ENCODE assay signal across 8 cellular contexts in the genomic region with DNA sequence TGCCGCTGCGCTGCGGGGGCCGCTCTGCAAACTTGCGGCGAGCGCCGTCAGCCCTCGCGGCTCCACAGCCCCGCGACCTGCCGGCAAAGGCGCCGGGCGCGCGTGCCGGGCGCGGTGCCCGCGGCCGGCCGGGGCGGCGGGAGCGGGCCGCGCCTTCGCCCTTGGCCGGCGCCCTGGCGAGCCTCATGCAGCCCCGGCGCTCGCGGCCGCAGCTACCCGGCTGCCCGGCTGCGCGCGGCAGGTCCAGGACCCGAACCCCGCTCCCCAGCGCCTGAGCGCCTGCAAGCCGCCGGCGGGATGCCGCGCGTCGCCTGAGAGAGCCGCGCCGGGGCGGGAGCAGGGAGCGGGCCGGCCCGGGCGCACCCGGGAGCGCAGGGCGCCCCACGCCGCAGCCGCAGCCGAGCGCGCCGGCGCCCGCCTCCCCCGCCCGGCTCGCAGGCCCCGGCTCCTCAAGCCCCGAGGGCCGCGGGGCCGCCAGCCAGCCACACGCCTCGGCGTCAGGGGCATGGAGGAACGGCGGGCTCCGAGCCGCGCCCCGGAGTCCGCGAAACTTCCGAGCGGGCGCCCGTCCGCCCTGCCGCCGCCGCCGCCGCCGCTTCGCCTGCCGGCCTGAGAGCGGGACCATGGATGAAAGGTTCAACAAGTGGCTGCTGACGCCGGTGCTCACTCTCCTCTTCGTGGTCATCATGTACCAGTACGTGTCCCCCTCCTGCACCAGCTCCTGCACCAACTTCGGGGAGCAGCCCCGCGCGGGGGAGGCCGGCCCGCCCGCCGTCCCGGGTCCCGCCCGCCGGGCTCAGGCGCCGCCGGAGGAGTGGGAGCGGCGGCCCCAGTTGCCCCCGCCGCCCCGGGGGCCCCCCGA. TPM values are rescaled to one million over a fixed set of nuclear protein-coding genes. Genes with fewer than 3 reads are reported as not detected.
DNase-seq lines count a peak whose midpoint lies in the region; ATAC-seq and TF ChIP-seq lines count a peak whose summit lies in the region.

No MANE protein-coding gene starts in this region.

- H2AFZ ChIP-seq in neural cell (ENCODE audit: low read depth, low read length) = no peak overlapping the region

- TF ChIP-seq CTCF in epithelial cell of proximal tubule (conservative IDR thresholded peaks at IDR 0.05; ENCODE audit: low read depth, low read length) (no peak), neural cell (IDR thresholded peaks at IDR 0.05; ENCODE audit: poor library complexity, severe bottlenecking) (no peak)

- no peak for TF ChIP-seq EP300 in neural cell (conservative IDR thresholded peaks at IDR 0.05; ENCODE audit: poor library complexity, severe bottlenecking)

- no peaks in the 10 kb centered on the region for H3F3A ChIP-seq in neural cell (ENCODE audit: insufficient read depth, low read length, poor library complexity, severe bottlenecking)

- ATAC-seq in GM21381 (IDR thresholded peaks at IDR 0.05; ENCODE audit: unreplicated experiment) (peak; percentile 53), HG03045 (IDR thresholded peaks at IDR 0.05; ENCODE audit: unreplicated experiment) (no peak), HG03159 (IDR thresholded peaks at IDR 0.05; ENCODE audit: unreplicated experiment) (no peak)

- no peaks in the 10 kb centered on the region for H3K9me3 ChIP-seq in neural cell (ENCODE audit: low read length)

- TF ChIP-seq RAD21 in neural cell (conservative IDR thresholded peaks at IDR 0.05) = no peak

- H3K27me3 ChIP-seq in neural cell (ENCODE audit: insufficient read depth, low read depth, low read length) = peaks cover 55% of the 10 kb centered on the region

- H3K79me2 ChIP-seq in neural cell (replicated peaks; ENCODE audit: insufficient read depth, low read length) = no peaks in the 10 kb centered on the region

- no peaks in the 10 kb centered on the region for H3K9me2 ChIP-seq in neural cell (ENCODE audit: insufficient read depth, low read length)

- DNase-seq in D341Med (ENCODE audit: low spot score) = peak; percentile 81
- peak; percentile 22 for DNase-seq in NCI-H2171 (lab: John Stamatoyannopoulos, UW)
- DNase-seq in epithelial cell of proximal tubule (ENCODE audit: low read depth) = no peak
- DNase-seq in activated CD4-positive, alpha-beta T cell treated with anti-CD3 and anti-CD28 coated beads for 1 hour = no peak

- H3K9ac ChIP-seq in neural cell (ENCODE audit: low read length) = peak overlapping the region; percentile 51

- H3K4me3 ChIP-seq in epithelial cell of proximal tubule (ENCODE audit: low read depth, low read length) = peak overlapping the region; percentile 59
- H3K4me3 ChIP-seq in neural cell (ENCODE audit: low read length) = peak overlapping the region; percentile 83

- H3K36me3 ChIP-seq in neural cell (ENCODE audit: insufficient read depth, low read length) = no peaks in the 10 kb centered on the region

- no peak overlapping the region for H3K4me2 ChIP-seq in neural cell (ENCODE audit: low read length)

- no peaks in the 10 kb centered on the region for H4K20me1 ChIP-seq in neural cell (ENCODE audit: insufficient read depth)

- H3K27ac ChIP-seq in neural cell (ENCODE audit: low read length) = no peak overlapping the region

TF ChIP-seq in neural cell, 6 proteins besides CTCF, POLR2A, EP300 and RAD21:
- TF ChIP-seq EZH2 (IDR thresholded peaks at IDR 0.05; ENCODE audit: borderline replicate concordance, insufficient read depth, low read length, poor library complexity, severe bottlenecking) (no peak), TAF1 (IDR thresholded peaks at IDR 0.05; ENCODE audit: low read depth) (no peak), MXI1 (conservative IDR thresholded peaks at IDR 0.05; ENCODE audit: poor library complexity, severe bottlenecking) (no peak), SMC3 (conservative IDR thresholded peaks at IDR 0.05; ENCODE audit: poor library complexity) (no peak), POLR2AphosphoS5 (IDR thresholded peaks at IDR 0.05) (no peak)
- TF ChIP-seq, protein P1, sequence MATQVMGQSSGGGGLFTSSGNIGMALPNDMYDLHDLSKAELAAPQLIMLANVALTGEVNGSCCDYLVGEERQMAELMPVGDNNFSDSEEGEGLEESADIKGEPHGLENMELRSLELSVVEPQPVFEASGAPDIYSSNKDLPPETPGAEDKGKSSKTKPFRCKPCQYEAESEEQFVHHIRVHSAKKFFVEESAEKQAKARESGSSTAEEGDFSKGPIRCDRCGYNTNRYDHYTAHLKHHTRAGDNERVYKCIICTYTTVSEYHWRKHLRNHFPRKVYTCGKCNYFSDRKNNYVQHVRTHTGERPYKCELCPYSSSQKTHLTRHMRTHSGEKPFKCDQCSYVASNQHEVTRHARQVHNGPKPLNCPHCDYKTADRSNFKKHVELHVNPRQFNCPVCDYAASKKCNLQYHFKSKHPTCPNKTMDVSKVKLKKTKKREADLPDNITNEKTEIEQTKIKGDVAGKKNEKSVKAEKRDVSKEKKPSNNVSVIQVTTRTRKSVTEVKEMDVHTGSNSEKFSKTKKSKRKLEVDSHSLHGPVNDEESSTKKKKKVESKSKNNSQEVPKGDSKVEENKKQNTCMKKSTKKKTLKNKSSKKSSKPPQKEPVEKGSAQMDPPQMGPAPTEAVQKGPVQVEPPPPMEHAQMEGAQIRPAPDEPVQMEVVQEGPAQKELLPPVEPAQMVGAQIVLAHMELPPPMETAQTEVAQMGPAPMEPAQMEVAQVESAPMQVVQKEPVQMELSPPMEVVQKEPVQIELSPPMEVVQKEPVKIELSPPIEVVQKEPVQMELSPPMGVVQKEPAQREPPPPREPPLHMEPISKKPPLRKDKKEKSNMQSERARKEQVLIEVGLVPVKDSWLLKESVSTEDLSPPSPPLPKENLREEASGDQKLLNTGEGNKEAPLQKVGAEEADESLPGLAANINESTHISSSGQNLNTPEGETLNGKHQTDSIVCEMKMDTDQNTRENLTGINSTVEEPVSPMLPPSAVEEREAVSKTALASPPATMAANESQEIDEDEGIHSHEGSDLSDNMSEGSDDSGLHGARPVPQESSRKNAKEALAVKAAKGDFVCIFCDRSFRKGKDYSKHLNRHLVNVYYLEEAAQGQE (IDR thresholded peaks at IDR 0.05; ENCODE audit: borderline replicate concordance) = no peak

RNA-seq across cellular contexts. Expression of a gene that starts 0.6 kb away (rescaled TPM):
- 0.07 and 0.29 TPM in 2 replicates for total RNA-seq in epithelial cell of proximal tubule
- 10.9 and 12.3 TPM in 2 replicates for polyA plus RNA-seq in neural cell
- 27.8 and 31.4 TPM in 2 replicates for polyA minus RNA-seq in neural cell

RNA-seq across cellular contexts. Expression of a gene that starts 37.3 kb away (rescaled TPM):
- total RNA-seq in epithelial cell of proximal tubule = 17.4 and 20.1 TPM in 2 replicates
- 31.1 and 35.3 TPM in 2 replicates for polyA plus RNA-seq in neural cell
- 56.5 and 60.1 TPM in 2 replicates for polyA minus RNA-seq in neural cell

Comparison
In these comparisons a context has a peak if more than half of its experiments do, and no peak if none do; other contexts are left out.
1. DNase-seq: peak in D341Med (single experiment) and NCI-H2171 (single experiment); none in epithelial cell of proximal tubule (single experiment) and activated CD4-positive, alpha-beta T cell treated with anti-CD3 and anti-CD28 coated beads for 1 hour (single experiment).